In genomic region chr9:129080608-129081387, GRCh38 we compare ENCODE assay signal across 8 cellular contexts. TPM values are rescaled to one million over a fixed set of nuclear protein-coding genes. Genes with fewer than 3 reads are reported as not detected.
A peak's percentile ranks its signal among the peaks of the same experiment; 100 is the strongest.
DNase-seq lines count a peak whose midpoint lies in the region; ATAC-seq and TF ChIP-seq lines count a peak whose summit lies in the region.

Gene DOLPP1, plus strand, starts transcription at chr9:129081111. Its CDS starts 21 bp downstream, at chr9:129081132.

- peak within 1 kb of the TSS; percentile 81 for H3K27ac ChIP-seq in cingulate gyrus (ENCODE audit: low read depth, low read length)

- no peaks in the 10 kb centered on the region for H3K27me3 Mint-ChIP-seq in activated CD4-positive, alpha-beta T cell treated with anti-CD3 and anti-CD28 coated beads for 36 hours

- intact Hi-C loops in activated CD4-positive, alpha-beta T cell treated with anti-CD3 and anti-CD28 coated beads for 36 hours (cut with DNase I, micrococcal nuclease) = loop anchor here (1.0 to 2.0 kb wide), 16 partner anchors 30 to 830 kb away; partner anchors contain the start of genes CRAT (in 2 of the 2), MIGA2 (in 2 of the 2), DOLK (in 1 of the 2) and ENDOG (in 1 of the 2)

- peak within 1 kb of the TSS; percentile 83 for H3K4me3 Mint-ChIP-seq in activated CD4-positive, alpha-beta T cell treated with anti-CD3 and anti-CD28 coated beads for 36 hours

- CTCF ChIA-PET in activated CD4-positive, alpha-beta T cell treated with anti-CD3 and anti-CD28 coated beads for 36 hours (lab: Charles Lee) = interaction anchor here (0.6 to 1.5 kb wide), 6 partner anchors 11 to 1099 kb away, joined by 3 to 7 read pairs (median 4); no protein-coding TSS in a partner anchor

- H3K9me3 Mint-ChIP-seq in activated CD4-positive, alpha-beta T cell treated with anti-CD3 and anti-CD28 coated beads for 36 hours (ENCODE audit: low read depth) = no peaks in the 10 kb centered on the region

- POLR2A ChIA-PET in activated CD4-positive, alpha-beta T cell treated with anti-CD3 and anti-CD28 coated beads for 36 hours (lab: Charles Lee) = interaction anchor here (0.6 to 1.2 kb wide), 7 partner anchors 10 to 686 kb away, joined by 3 to 5 read pairs (median 3); no protein-coding TSS in a partner anchor

- TF ChIP-seq CTCF in kidney epithelial cell (IDR thresholded peaks at IDR 0.05; ENCODE audit: insufficient read depth, low read length, poor library complexity, severe bottlenecking) = no peak

- H3K36me3 ChIP-seq in kidney epithelial cell (ENCODE audit: control insufficient read depth, insufficient read depth, low read length) = no peaks in the 10 kb centered on the region

- no peaks in the 10 kb centered on the region for H3K27me3 ChIP-seq in kidney epithelial cell (ENCODE audit: control insufficient read depth, insufficient read depth, low read length)

- DNase-seq in Ammon's horn (ENCODE audit: low spot score) (peak; percentile 99), GM19238 (ENCODE audit: insufficient read length, low spot score) (peak; percentile 100), NCI-H524 (lab: John Stamatoyannopoulos, UW) (peak; percentile 99 to 100), kidney epithelial cell (ENCODE audit: low read depth) (peak; percentile 94)
- peak; percentile 99 for DNase-seq in activated CD4-positive, alpha-beta T cell treated with anti-CD3 and anti-CD28 coated beads for 36 hours
- peak; percentile 98 to 99 for DNase-seq in stimulated activated CD4-positive, alpha-beta T cell treated with anti-CD3 and anti-CD28 coated beads, Interleukin-15, amount 100 ng/mL, for 48 hours (ENCODE audit: low read depth in 2 of 2)

- peak within 1 kb of the TSS; percentile 63 for H3K27ac Mint-ChIP-seq in activated CD4-positive, alpha-beta T cell treated with anti-CD3 and anti-CD28 coated beads for 36 hours

- H3K4me1 Mint-ChIP-seq in activated CD4-positive, alpha-beta T cell treated with anti-CD3 and anti-CD28 coated beads for 36 hours = peaks cover 20% of the 10 kb centered on the region

- H3K36me3 Mint-ChIP-seq in activated CD4-positive, alpha-beta T cell treated with anti-CD3 and anti-CD28 coated beads for 36 hours (ENCODE audit: low read depth) = no peaks in the 10 kb centered on the region

- H3K4me3 ChIP-seq in kidney epithelial cell (ENCODE audit: low read depth, low read length) = peak within 1 kb of the TSS; percentile 71

- peak; percentile 91 for ATAC-seq in HG03442 (IDR thresholded peaks at IDR 0.05; ENCODE audit: unreplicated experiment)
- ATAC-seq in activated CD4-positive, alpha-beta T cell treated with anti-CD3 and anti-CD28 coated beads for 36 hours = peak; percentile 98

RNA-seq across cellular contexts. Expression of gene DOLPP1, which starts in this region (rescaled TPM):
- 10 to 100 TPM; 15.1 to 16.4 TPM for total RNA-seq in activated CD4-positive, alpha-beta T cell treated with anti-CD3 and anti-CD28 coated beads for 36 hours
- total RNA-seq in kidney epithelial cell = 15.3 and 15.5 TPM in 2 replicates

Comparison
In these comparisons a context has a peak if more than half of its experiments do, and no peak if none do; other contexts are left out.
1. Peak in every context shown above with its lines: DNase-seq, ATAC-seq, H3K4me3 ChIP-seq and H3K27ac ChIP-seq.